ENCODE assay signal across 1 cellular context in genomic region chr12:11648514-11649412, GRCh38.
A peak's percentile ranks its signal among the peaks of the same experiment; 100 is the strongest.
TF ChIP-seq lines count a peak whose summit lies in the region.

No MANE protein-coding gene starts in this region.

TF ChIP-seq in K562, 482 proteins besides CTCF, POLR2A, EP300 and RAD21 (continued from another document):
- TF ChIP-seq TAF1 (IDR thresholded peaks at IDR 0.05; ENCODE audit: control insufficient read depth, extremely low read depth, insufficient read depth, low read length, severe bottlenecking) (peak; percentile 47), ZNF175 (CRISPR knock-in tag; IDR thresholded peaks at IDR 0.05; ENCODE audit: low read depth) (peak; percentile 27), CCNT2 (IDR thresholded peaks at IDR 0.05; ENCODE audit: borderline replicate concordance, extremely low read depth, insufficient read length, low read depth, low read length) (peak; percentile 51), ELF2 (CRISPR knock-in tag; IDR thresholded peaks at IDR 0.05) (peak; percentile 76; the same call in 1 of the 2 replicates), SIN3A (IDR thresholded peaks at IDR 0.05; ENCODE audit: borderline replicate concordance in 2 of 2, control insufficient read depth in 1 of 2, low read depth in 2 of 2, low read length in 2 of 2) (no peak), HIVEP1 (CRISPR knock-in tag; IDR thresholded peaks at IDR 0.05) (no peak), RBFOX2 (IDR thresholded peaks at IDR 0.05; ENCODE audit: low read depth, low read length) (peak; percentile 88), STAT5A (IDR thresholded peaks at IDR 0.05; ENCODE audit: borderline replicate concordance, low read length) (no peak)
- TF ChIP-seq, protein P1, sequence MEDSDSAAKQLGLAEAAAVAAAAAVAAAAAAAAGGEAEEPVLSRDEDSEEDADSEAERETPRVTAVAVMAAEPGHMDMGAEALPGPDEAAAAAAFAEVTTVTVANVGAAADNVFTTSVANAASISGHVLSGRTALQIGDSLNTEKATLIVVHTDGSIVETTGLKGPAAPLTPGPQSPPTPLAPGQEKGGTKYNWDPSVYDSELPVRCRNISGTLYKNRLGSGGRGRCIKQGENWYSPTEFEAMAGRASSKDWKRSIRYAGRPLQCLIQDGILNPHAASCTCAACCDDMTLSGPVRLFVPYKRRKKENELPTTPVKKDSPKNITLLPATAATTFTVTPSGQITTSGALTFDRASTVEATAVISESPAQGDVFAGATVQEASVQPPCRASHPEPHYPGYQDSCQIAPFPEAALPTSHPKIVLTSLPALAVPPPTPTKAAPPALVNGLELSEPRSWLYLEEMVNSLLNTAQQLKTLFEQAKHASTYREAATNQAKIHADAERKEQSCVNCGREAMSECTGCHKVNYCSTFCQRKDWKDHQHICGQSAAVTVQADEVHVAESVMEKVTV (CRISPR knock-in tag; IDR thresholded peaks at IDR 0.05), result no peak
